In the genomic region with DNA sequence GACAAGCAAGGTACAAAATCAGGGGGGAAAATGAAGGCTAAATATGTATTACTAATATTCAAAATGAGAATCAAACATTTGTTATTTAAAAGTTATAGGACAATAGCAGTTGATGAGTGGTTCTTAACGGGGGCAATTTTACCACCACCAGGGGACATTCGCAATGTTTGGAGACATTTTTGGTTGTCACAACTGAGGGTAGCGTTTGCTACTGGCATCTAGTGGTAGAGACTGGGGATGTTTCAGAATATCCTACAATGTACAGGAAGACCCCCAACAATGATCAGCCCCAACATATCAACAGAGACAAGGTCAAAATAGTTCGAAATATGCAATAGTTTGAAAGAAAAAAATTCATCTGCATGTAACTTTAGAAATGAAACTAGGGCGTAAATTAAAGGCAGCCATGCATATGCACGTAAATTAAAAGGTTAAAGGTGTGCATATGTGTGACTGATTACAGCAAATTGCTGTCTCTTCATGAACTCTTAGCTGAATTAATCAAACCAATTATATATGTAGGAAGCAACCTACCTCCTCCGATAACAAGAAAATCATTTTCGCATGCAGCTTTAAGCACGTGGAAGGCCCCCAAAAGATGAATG, we compare ENCODE assay signal across 8 cellular contexts.
DNase-seq lines count a peak whose midpoint lies in the region; ATAC-seq and TF ChIP-seq lines count a peak whose summit lies in the region.

No MANE protein-coding gene starts in this region.

- intact Hi-C loops in testis (cut with DNase I; ENCODE audit: low total_unique reads), result no loop called here

- H3K36me3 ChIP-seq in testis (ENCODE audit: low read depth, missing control alignments), result no peaks in the 10 kb centered on the region

- TF ChIP-seq CTCF in GM12865 (IDR thresholded peaks at IDR 0.05; ENCODE audit: insufficient read depth, low read depth, low read length, missing control alignments), result peak; percentile 69
- TF ChIP-seq CTCF in testis (IDR thresholded peaks at IDR 0.05), result peak; percentile 43 to 55 (median 45)

- ATAC-seq in HG02852 (IDR thresholded peaks at IDR 0.05; ENCODE audit: unreplicated experiment), result peak; percentile 46

- H3K4me3 ChIP-seq in GM12865 (ENCODE audit: low read depth, low read length), result no peak overlapping the region
- no peak overlapping the region for H3K4me3 ChIP-seq in testis

- DNase-seq in AML-193 (lab: John Stamatoyannopoulos, UW), result peak; percentile 31 to 55
- DNase-seq in GM12865 (ENCODE audit: low read depth), result peak; percentile 58
- DNase-seq in RPMI8226, result peak; percentile 30
- DNase-seq in fibroblast of the conjunctiva (ENCODE audit: low read depth), result peak; percentile 3
- no peak for DNase-seq in testis
- no peak for DNase-seq in substantia nigra (lab: John Stamatoyannopoulos, UW)
- no peak for DNase-seq in islet precursor cell

- H3K4me1 ChIP-seq in testis, result no peaks in the 10 kb centered on the region

- TF ChIP-seq POLR2A in testis (IDR thresholded peaks at IDR 0.05), result no peak

- no peaks in the 10 kb centered on the region for H3K9me3 ChIP-seq in testis

- WGBS in testis, 2 donors, result 59 to 68% methylated on average over 9 of the region's 9 CpGs

- no peaks in the 10 kb centered on the region for H3K27me3 ChIP-seq in testis

- H3K27ac ChIP-seq in testis, result no peak overlapping the region
- no peak overlapping the region for H3K27ac ChIP-seq in substantia nigra (ENCODE audit: low read depth, low read length, poor library complexity, severe bottlenecking)

Comparison
In these comparisons a context has a peak if more than half of its experiments do, and no peak if none do; other contexts are left out.
1. DNase-seq: peak in AML-193 (2 of 2), GM12865 (single experiment), RPMI8226 (single experiment) and fibroblast of the conjunctiva (single experiment); none in testis (single experiment), substantia nigra (0 of 49) and islet precursor cell (single experiment).